In the genomic region with DNA sequence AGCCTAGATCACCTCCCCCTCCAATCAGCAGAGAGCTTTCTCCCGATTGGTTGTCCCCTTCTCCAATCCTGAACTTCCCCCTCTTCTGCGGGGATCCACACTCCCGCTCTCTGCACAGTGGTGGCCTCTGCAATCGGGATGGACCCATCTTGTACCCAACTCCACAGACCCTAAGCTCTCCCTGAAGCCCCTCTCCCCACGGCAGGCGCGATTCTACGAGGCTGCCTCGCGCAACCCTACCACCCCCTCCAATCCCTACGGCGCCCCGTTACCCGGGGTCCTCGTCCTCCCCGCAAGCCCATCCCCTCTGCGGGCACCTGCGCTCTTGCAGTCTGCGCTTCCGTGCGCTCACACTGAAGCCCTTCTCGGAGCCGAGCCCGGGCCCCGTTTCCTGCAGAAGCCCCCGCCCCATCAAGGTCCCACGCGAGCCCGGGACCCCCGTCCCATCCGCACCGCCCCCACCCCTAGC, we compare ENCODE assay signal across 8 cellular contexts. TPM values are rescaled to one million over a fixed set of nuclear protein-coding genes. Genes with fewer than 3 reads are reported as not detected.
A peak's percentile ranks its signal among the peaks of the same experiment; 100 is the strongest.
DNase-seq lines count a peak whose midpoint lies in the region; ATAC-seq, FAIRE-seq and TF ChIP-seq lines count a peak whose summit lies in the region.

No MANE protein-coding gene starts in this region.

- H3K27me3 ChIP-seq in Peyer's patch: no peaks in the 10 kb centered on the region

- peaks cover 0 to 6% (median 3%) of the 10 kb centered on the region in 4 donors for H3K4me1 ChIP-seq in Peyer's patch

- no peaks in the 10 kb centered on the region for H3K27me3 Mint-ChIP-seq in activated T-helper 1 cell treated with anti-CD3 and anti-CD28 coated beads, Interleukin-12 subunit alpha, Interleukin-12 subunit beta, Interleukin-2, Interleukin-4 antibody, amounts not matched to agents 30 ng/mL and 10 ng/mL and 1 ng/mL, durations not matched to agents 14 hours and 24 hours and 36 hours (ENCODE audit: insufficient read depth)
- no peaks in the 10 kb centered on the region for H3K27me3 Mint-ChIP-seq in naive thymus-derived CD8-positive, alpha-beta T cell

- peak; percentile 42 for ATAC-seq in GM21528 (IDR thresholded peaks at IDR 0.05; ENCODE audit: low FRiP score, unreplicated experiment)
- ATAC-seq in naive thymus-derived CD8-positive, alpha-beta T cell: peak; percentile 50 to 54

- peak overlapping the region; percentile 98 for H3K27ac Mint-ChIP-seq in activated T-helper 1 cell treated with anti-CD3 and anti-CD28 coated beads, Interleukin-12 subunit alpha, Interleukin-12 subunit beta, Interleukin-2, Interleukin-4 antibody, amounts not matched to agents 30 ng/mL and 10 ng/mL and 1 ng/mL, durations not matched to agents 14 hours and 24 hours and 36 hours
- H3K27ac Mint-ChIP-seq in naive thymus-derived CD8-positive, alpha-beta T cell: peak overlapping the region; percentile 81 to 97 (median 94)

- H3K36me3 Mint-ChIP-seq in activated T-helper 1 cell treated with anti-CD3 and anti-CD28 coated beads, Interleukin-12 subunit alpha, Interleukin-12 subunit beta, Interleukin-2, Interleukin-4 antibody, amounts not matched to agents 30 ng/mL and 10 ng/mL and 1 ng/mL, durations not matched to agents 14 hours and 24 hours and 36 hours (ENCODE audit: low read depth): peaks cover 2% of the 10 kb centered on the region
- peaks cover 0 to 2% (median 0%) of the 10 kb centered on the region in 3 donors for H3K36me3 Mint-ChIP-seq in naive thymus-derived CD8-positive, alpha-beta T cell

- H3K9me3 ChIP-seq in Peyer's patch: no peaks in the 10 kb centered on the region

- in situ Hi-C loops in KBM-7 (cut with MboI; ENCODE audit: low pct_unique_long_range_greater_than_20kb, low sequenced_read_pairs): no loop called here

- peak; percentile 3 to 6 for TF ChIP-seq POLR2A in Peyer's patch (IDR thresholded peaks at IDR 0.05)

- POLR2A ChIA-PET in naive thymus-derived CD8-positive, alpha-beta T cell (lab: Charles Lee): interaction anchor here (0.5 to 2.7 kb wide), 8 partner anchors 10 to 1582 kb away, joined by 3 to 19 read pairs (median 6); a partner anchor contains a TSS

- peak; percentile 91 for DNase-seq in D721Med (ENCODE audit: insufficient read length, low spot score)
- peak; percentile 90 for DNase-seq in KBM-7
- peak; percentile 75 to 87 (median 85) for DNase-seq in Peyer's patch
- peak; percentile 74 for DNase-seq in activated T-helper 1 cell treated with anti-CD3 and anti-CD28 coated beads, Interleukin-12 subunit alpha, Interleukin-12 subunit beta, Interleukin-2, Interleukin-4 antibody, amounts not matched to agents 30 ng/mL and 10 ng/mL and 1 ng/mL, durations not matched to agents 14 hours and 24 hours and 36 hours (ENCODE audit: low spot score)
- peak; percentile 94 for DNase-seq in fibroblast of mammary gland (ENCODE audit: low read depth)
- DNase-seq in naive thymus-derived CD8-positive, alpha-beta T cell: peak; percentile 41 to 77 (median 56)
- peak; percentile 51 to 74 (median 64) for DNase-seq in stimulated activated naive CD4-positive, alpha-beta T cell (lab: John Stamatoyannopoulos, UW)

- TF ChIP-seq CTCF in D721Med (IDR thresholded peaks at IDR 0.05; ENCODE audit: insufficient read depth, missing control alignments): no peak
- no peak for TF ChIP-seq CTCF in Peyer's patch (IDR thresholded peaks at IDR 0.05)
- TF ChIP-seq CTCF in fibroblast of mammary gland (conservative IDR thresholded peaks at IDR 0.05; ENCODE audit: control insufficient read depth, insufficient read depth, low read depth, low read length): no peak

- intact Hi-C loops in activated T-helper 1 cell treated with anti-CD3 and anti-CD28 coated beads, Interleukin-12 subunit alpha, Interleukin-12 subunit beta, Interleukin-2, Interleukin-4 antibody, amounts not matched to agents 30 ng/mL and 10 ng/mL and 1 ng/mL, durations not matched to agents 14 hours and 24 hours and 36 hours (cut with micrococcal nuclease): loop anchor here (1.0 to 10.0 kb wide), 10 partner anchors 13 to 1677 kb away; a partner anchor contains a TSS

- no peak for FAIRE-seq in D721Med (lab: Jason Lieb, UNC)

- no peaks in the 10 kb centered on the region for H3K36me3 ChIP-seq in Peyer's patch

- peaks cover 12% of the 10 kb centered on the region for H3K4me1 Mint-ChIP-seq in activated T-helper 1 cell treated with anti-CD3 and anti-CD28 coated beads, Interleukin-12 subunit alpha, Interleukin-12 subunit beta, Interleukin-2, Interleukin-4 antibody, amounts not matched to agents 30 ng/mL and 10 ng/mL and 1 ng/mL, durations not matched to agents 14 hours and 24 hours and 36 hours (ENCODE audit: low read depth)
- peaks cover 11 to 24% (median 19%) of the 10 kb centered on the region in 4 donors for H3K4me1 Mint-ChIP-seq in naive thymus-derived CD8-positive, alpha-beta T cell

- no peaks in the 10 kb centered on the region for H3K9me3 Mint-ChIP-seq in activated T-helper 1 cell treated with anti-CD3 and anti-CD28 coated beads, Interleukin-12 subunit alpha, Interleukin-12 subunit beta, Interleukin-2, Interleukin-4 antibody, amounts not matched to agents 30 ng/mL and 10 ng/mL and 1 ng/mL, durations not matched to agents 14 hours and 24 hours and 36 hours
- H3K9me3 Mint-ChIP-seq in naive thymus-derived CD8-positive, alpha-beta T cell: no peaks in the 10 kb centered on the region

- H3K27ac ChIP-seq in Peyer's patch: peak overlapping the region; percentile 48 to 94 (median 74)

- H3K4me3 Mint-ChIP-seq in activated T-helper 1 cell treated with anti-CD3 and anti-CD28 coated beads, Interleukin-12 subunit alpha, Interleukin-12 subunit beta, Interleukin-2, Interleukin-4 antibody, amounts not matched to agents 30 ng/mL and 10 ng/mL and 1 ng/mL, durations not matched to agents 14 hours and 24 hours and 36 hours: peak overlapping the region; percentile 99
- H3K4me3 Mint-ChIP-seq in naive thymus-derived CD8-positive, alpha-beta T cell: peak overlapping the region; percentile 89 to 98 (median 95)

- H3K4me3 ChIP-seq in Peyer's patch: peak overlapping the region; percentile 66 to 97 (median 93)
- H3K4me3 ChIP-seq in fibroblast of mammary gland (ENCODE audit: control insufficient read depth, low read depth, low read length): peak overlapping the region; percentile 71

RNA-seq across cellular contexts. Expression of a gene that starts 0.5 kb away (rescaled TPM):
- total RNA-seq in Peyer's patch: 10 to 100 TPM; 17.7 to 52.7 (median 29.3) TPM
- total RNA-seq in activated T-helper 1 cell treated with anti-CD3 and anti-CD28 coated beads, Interleukin-12 subunit alpha, Interleukin-12 subunit beta, Interleukin-2, Interleukin-4 antibody, amounts not matched to agents 30 ng/mL and 10 ng/mL and 1 ng/mL, durations not matched to agents 14 hours and 24 hours and 36 hours: 51.0 and 52.1 TPM in 2 replicates
- total RNA-seq in naive thymus-derived CD8-positive, alpha-beta T cell: 10 to 100 TPM; 30.1 to 31.7 TPM
- 100 to 1,000 TPM; 118 to 154 (median 144) TPM for polyA plus RNA-seq in naive thymus-derived CD8-positive, alpha-beta T cell

RNA-seq across cellular contexts. Expression of a gene that starts 28.3 kb away (rescaled TPM):
- not detected for total RNA-seq in Peyer's patch
- 0.39 and 0.49 TPM in 2 replicates for total RNA-seq in activated T-helper 1 cell treated with anti-CD3 and anti-CD28 coated beads, Interleukin-12 subunit alpha, Interleukin-12 subunit beta, Interleukin-2, Interleukin-4 antibody, amounts not matched to agents 30 ng/mL and 10 ng/mL and 1 ng/mL, durations not matched to agents 14 hours and 24 hours and 36 hours
- 1 to 10 TPM in 1 of 2 experiments, under 1 TPM in 1; 0.62 to 1.1 TPM for total RNA-seq in naive thymus-derived CD8-positive, alpha-beta T cell
- under 1 TPM; 0.16 to 0.60 (median 0.22) TPM for polyA plus RNA-seq in naive thymus-derived CD8-positive, alpha-beta T cell

Comparison
In these comparisons a context has a peak if more than half of its experiments do, and no peak if none do; other contexts are left out.
1. Peak in every context shown above with its lines: DNase-seq, ATAC-seq, H3K4me3 ChIP-seq and H3K27ac ChIP-seq.